In genomic region chr9:130556396-130557076, GRCh38 we compare ENCODE assay signal across 1 cellular context.
TF ChIP-seq lines count a peak whose summit lies in the region.

No MANE protein-coding gene starts in this region.

TF ChIP-seq in HEK293T, 16 proteins besides CTCF, POLR2A, EP300 and RAD21 (continued from another document):
- TF ChIP-seq FOXM1 (IDR thresholded peaks at IDR 0.05; ENCODE audit: borderline replicate concordance), result no peak
- TF ChIP-seq ARNT (IDR thresholded peaks at IDR 0.05), result no peak
- no peak for TF ChIP-seq ELF4 (IDR thresholded peaks at IDR 0.05)
TF ChIP-seq in HEK293T: peak in this region for 0.
